Comparison of ENCODE assay signal across 8 cellular contexts in the genomic region with DNA sequence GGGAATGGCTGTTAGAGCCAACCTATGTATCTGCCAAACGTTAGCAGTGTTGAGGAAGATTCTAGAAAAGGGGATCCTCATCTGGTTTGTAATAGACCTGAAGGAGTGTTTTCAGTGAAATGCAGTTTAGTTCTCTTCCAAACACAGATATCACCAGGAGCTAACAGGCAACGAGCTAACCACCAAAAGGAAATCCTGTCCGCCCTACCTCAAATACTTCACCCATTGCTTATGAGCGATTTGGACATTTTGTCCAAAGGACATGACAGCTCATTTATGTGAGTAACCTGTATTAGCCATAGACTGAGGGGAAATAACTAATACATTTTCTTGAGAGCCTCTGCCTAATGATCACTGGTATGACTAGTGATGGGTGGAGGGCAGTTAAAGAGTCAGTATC. TPM values are rescaled to one million over a fixed set of nuclear protein-coding genes. Genes with fewer than 3 reads are reported as not detected.
DNase-seq lines count a peak whose midpoint lies in the region; ATAC-seq and TF ChIP-seq lines count a peak whose summit lies in the region.

No MANE protein-coding gene starts in this region.

- H3K4me2 ChIP-seq in GM23338 (peak overlapping the region; percentile 82), parathyroid adenoma (ENCODE audit: low read length) (peak overlapping the region; percentile 69)

- H3K4me1 ChIP-seq in GM23338 (ENCODE audit: insufficient read depth): peaks cover 25% of the 10 kb centered on the region
- H3K4me1 ChIP-seq in SJCRH30: peaks cover 19% of the 10 kb centered on the region
- peaks cover 10% of the 10 kb centered on the region for H3K4me1 ChIP-seq in parathyroid adenoma

- peaks cover 12% of the 10 kb centered on the region for H3K27me3 Mint-ChIP-seq in GM23338 (ENCODE audit: insufficient read depth, low read depth, poor library complexity)

- H2AFZ ChIP-seq in GM23338 (peak overlapping the region; percentile 98), parathyroid adenoma (peak overlapping the region; percentile 46)

- H3K4me3 ChIP-seq in GM23338 (peak overlapping the region; percentile 76), SJCRH30 (peak overlapping the region; percentile 63), epithelial cell of proximal tubule (ENCODE audit: low read depth, low read length) (peak overlapping the region; percentile 57), parathyroid adenoma (ENCODE audit: low read depth, low read length) (peak overlapping the region; percentile 53)

- peaks cover 27% of the 10 kb centered on the region; the same call in 2 of the 3 replicates for H3K4me1 Mint-ChIP-seq in GM23338

- peak overlapping the region; percentile 81 for H3K4me3 Mint-ChIP-seq in GM23338

- H3F3A ChIP-seq in GM23338 (replicated peaks; ENCODE audit: low read depth): no peaks in the 10 kb centered on the region

- TF ChIP-seq CTCF in GM23338 (conservative IDR thresholded peaks at IDR 0.05; ENCODE audit: low read depth in 2 of 2): no peak
- no peak for TF ChIP-seq CTCF in epithelial cell of proximal tubule (conservative IDR thresholded peaks at IDR 0.05; ENCODE audit: low read depth, low read length)
- TF ChIP-seq CTCF in parathyroid adenoma (IDR thresholded peaks at IDR 0.05): no peak

- H3K27me3 ChIP-seq in GM23338 (ENCODE audit: insufficient read depth) (peaks cover 10% of the 10 kb centered on the region), SJCRH30 (no peaks in the 10 kb centered on the region), parathyroid adenoma (ENCODE audit: control insufficient read depth, insufficient read depth, low read length) (no peaks in the 10 kb centered on the region)

- H3K36me3 ChIP-seq in GM23338 (ENCODE audit: insufficient read depth) (no peaks in the 10 kb centered on the region), SJCRH30 (no peaks in the 10 kb centered on the region), parathyroid adenoma (ENCODE audit: control insufficient read depth, insufficient read depth, low read length) (no peaks in the 10 kb centered on the region)

- no peaks in the 10 kb centered on the region for H3K36me3 Mint-ChIP-seq in GM23338 (ENCODE audit: low read depth)

- peak overlapping the region; percentile 65; the same call in 1 of the 2 replicates for H3K27ac Mint-ChIP-seq in GM23338

- H3K27ac ChIP-seq in GM23338 (ENCODE audit: low read depth) (peak overlapping the region; percentile 79; the same call in 1 of the 2 replicates), SJCRH30 (peak overlapping the region; percentile 64), parathyroid adenoma (peak overlapping the region; percentile 85)

- H3K79me2 ChIP-seq in GM23338 (replicated peaks; ENCODE audit: insufficient read depth): no peaks in the 10 kb centered on the region
- no peaks in the 10 kb centered on the region for H3K79me2 ChIP-seq in parathyroid adenoma

- H3K9me3 Mint-ChIP-seq in GM23338: no peaks in the 10 kb centered on the region; the same call in 2 of the 3 replicates

- DNase-seq in GM23338 (ENCODE audit: low spot score) (no peak), SJCRH30 (no peak), epithelial cell of proximal tubule (ENCODE audit: low read depth) (no peak), NCI-H82 (lab: John Stamatoyannopoulos, UW) (no peak), occipital lobe (lab: John Stamatoyannopoulos, UW) (no peak), SKM-1 treated with dmso at 0.1 percent for 144 hours (lab: John Stamatoyannopoulos, UW; ENCODE audit: unreplicated experiment) (no peak)

- no peak overlapping the region for H3K9ac ChIP-seq in parathyroid adenoma

- no peaks in the 10 kb centered on the region for H3K9me3 ChIP-seq in SJCRH30 (replicated peaks)
- no peaks in the 10 kb centered on the region for H3K9me3 ChIP-seq in parathyroid adenoma (ENCODE audit: control insufficient read depth, low read length)

- H3K9me2 ChIP-seq in GM23338 (ENCODE audit: insufficient read depth): 0 out of 2 replicates have a peak, but pooled peaks cover 4% of the 10 kb centered on the region

- H4K20me1 ChIP-seq in GM23338 (replicated peaks; ENCODE audit: insufficient read depth): no peaks in the 10 kb centered on the region

- no peak for ATAC-seq in GM23338
- ATAC-seq in GM21423 (IDR thresholded peaks at IDR 0.05; ENCODE audit: unreplicated experiment): no peak

TF ChIP-seq in GM23338, 12 proteins besides CTCF, POLR2A, EP300 and RAD21 (continues in another document):
- TF ChIP-seq ZNF331 (CRISPR knock-in tag; IDR thresholded peaks at IDR 0.05; ENCODE audit: low read depth): no peak
- no peak for TF ChIP-seq STAT1 (IDR thresholded peaks at IDR 0.05; ENCODE audit: unreplicated experiment)
- TF ChIP-seq EZH2 (IDR thresholded peaks at IDR 0.05; ENCODE audit: low read depth, unreplicated experiment): no peak
- TF ChIP-seq, protein P1, sequence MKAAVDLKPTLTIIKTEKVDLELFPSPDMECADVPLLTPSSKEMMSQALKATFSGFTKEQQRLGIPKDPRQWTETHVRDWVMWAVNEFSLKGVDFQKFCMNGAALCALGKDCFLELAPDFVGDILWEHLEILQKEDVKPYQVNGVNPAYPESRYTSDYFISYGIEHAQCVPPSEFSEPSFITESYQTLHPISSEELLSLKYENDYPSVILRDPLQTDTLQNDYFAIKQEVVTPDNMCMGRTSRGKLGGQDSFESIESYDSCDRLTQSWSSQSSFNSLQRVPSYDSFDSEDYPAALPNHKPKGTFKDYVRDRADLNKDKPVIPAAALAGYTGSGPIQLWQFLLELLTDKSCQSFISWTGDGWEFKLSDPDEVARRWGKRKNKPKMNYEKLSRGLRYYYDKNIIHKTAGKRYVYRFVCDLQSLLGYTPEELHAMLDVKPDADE (IDR thresholded peaks at IDR 0.05): no peak
- no peak for TF ChIP-seq JUNB (IDR thresholded peaks at IDR 0.05; ENCODE audit: unreplicated experiment)
- TF ChIP-seq, protein P2, sequence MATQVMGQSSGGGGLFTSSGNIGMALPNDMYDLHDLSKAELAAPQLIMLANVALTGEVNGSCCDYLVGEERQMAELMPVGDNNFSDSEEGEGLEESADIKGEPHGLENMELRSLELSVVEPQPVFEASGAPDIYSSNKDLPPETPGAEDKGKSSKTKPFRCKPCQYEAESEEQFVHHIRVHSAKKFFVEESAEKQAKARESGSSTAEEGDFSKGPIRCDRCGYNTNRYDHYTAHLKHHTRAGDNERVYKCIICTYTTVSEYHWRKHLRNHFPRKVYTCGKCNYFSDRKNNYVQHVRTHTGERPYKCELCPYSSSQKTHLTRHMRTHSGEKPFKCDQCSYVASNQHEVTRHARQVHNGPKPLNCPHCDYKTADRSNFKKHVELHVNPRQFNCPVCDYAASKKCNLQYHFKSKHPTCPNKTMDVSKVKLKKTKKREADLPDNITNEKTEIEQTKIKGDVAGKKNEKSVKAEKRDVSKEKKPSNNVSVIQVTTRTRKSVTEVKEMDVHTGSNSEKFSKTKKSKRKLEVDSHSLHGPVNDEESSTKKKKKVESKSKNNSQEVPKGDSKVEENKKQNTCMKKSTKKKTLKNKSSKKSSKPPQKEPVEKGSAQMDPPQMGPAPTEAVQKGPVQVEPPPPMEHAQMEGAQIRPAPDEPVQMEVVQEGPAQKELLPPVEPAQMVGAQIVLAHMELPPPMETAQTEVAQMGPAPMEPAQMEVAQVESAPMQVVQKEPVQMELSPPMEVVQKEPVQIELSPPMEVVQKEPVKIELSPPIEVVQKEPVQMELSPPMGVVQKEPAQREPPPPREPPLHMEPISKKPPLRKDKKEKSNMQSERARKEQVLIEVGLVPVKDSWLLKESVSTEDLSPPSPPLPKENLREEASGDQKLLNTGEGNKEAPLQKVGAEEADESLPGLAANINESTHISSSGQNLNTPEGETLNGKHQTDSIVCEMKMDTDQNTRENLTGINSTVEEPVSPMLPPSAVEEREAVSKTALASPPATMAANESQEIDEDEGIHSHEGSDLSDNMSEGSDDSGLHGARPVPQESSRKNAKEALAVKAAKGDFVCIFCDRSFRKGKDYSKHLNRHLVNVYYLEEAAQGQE (IDR thresholded peaks at IDR 0.05; ENCODE audit: unreplicated experiment): no peak
- TF ChIP-seq ZNF114 (CRISPR knock-in tag; IDR thresholded peaks at IDR 0.05): no peak

RNA-seq across cellular contexts. Expression of a gene that starts 0.7 kb away (rescaled TPM):
- not detected in 2 replicates for total RNA-seq in GM23338 (2014; rRNA removed; shearing (Covaris generic))
- polyA plus RNA-seq in GM23338 (2016; fragmentation: Nextera tagmentation; extraction: Ambion mirVana): not detected in 2 replicates
- total RNA-seq in SJCRH30 (2014; rRNA removed; shearing (Covaris generic)): 0.15 TPM in 1 of 2 replicates, not detected in the other
- total RNA-seq in epithelial cell of proximal tubule: not detected in 2 replicates
- not detected for total RNA-seq in occipital lobe

RNA-seq across cellular contexts. Expression of a gene that starts 34.9 kb away (rescaled TPM):
- total RNA-seq in GM23338 (2014; rRNA removed; shearing (Covaris generic)): 41.5 and 61.5 TPM in 2 replicates
- polyA plus RNA-seq in GM23338 (2016; fragmentation: Nextera tagmentation; extraction: Ambion mirVana): 73.9 and 86.6 TPM in 2 replicates
- 93.3 and 97.3 TPM in 2 replicates for total RNA-seq in SJCRH30 (2014; rRNA removed; shearing (Covaris generic))
- total RNA-seq in epithelial cell of proximal tubule (427 and 615 TPM in 2 replicates), occipital lobe (42.7 TPM)
